ENCODE assay signal across 8 cellular contexts in the genomic region with DNA sequence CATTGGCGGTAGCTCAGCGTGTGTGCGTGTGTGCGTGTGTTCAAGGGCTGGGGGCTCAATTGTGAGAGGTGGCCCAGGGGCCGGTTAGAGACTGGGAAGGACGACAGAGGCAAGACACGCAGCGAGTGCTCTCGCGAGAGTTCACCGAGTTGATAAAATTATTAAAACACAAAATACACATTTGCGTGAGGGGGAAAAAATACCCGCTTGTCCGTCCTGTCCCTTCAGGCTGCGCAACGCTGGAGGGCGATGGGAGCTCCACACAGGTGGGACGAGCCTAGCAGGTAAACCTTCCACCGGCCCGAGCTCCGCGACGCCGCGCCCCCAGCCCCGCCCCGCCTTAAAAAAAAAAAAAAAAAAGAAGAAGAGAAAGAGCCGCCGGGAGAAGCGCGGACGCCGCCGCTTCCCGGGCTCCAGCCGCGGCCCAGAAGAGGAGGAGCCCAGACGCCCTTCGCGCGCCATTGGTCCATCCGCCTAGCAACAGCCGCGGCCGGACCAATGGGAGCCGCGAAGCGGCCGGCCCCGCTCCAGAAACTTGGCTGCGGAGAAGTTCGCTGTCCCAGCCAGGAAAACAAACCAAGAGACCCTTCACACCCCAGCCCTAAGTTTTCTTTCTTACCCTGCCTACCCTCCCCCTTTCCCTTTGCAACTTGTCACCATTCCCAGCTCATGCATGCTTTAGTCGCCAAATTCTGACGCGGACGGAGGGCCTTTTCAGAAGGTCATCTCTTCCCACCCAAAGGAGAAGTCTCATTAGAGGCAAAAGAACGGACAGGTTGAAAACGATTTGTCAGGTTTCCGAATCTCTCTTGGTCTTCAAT.
A peak's percentile ranks its signal among the peaks of the same experiment; 100 is the strongest.
DNase-seq lines count a peak whose midpoint lies in the region; ATAC-seq and TF ChIP-seq lines count a peak whose summit lies in the region.

No MANE protein-coding gene starts in this region.

- DNase-seq in NCI-H2029 (lab: John Stamatoyannopoulos, UW) (peak; percentile 52), cerebellar nuclear complex (lab: John Stamatoyannopoulos, UW) (peak; percentile 13 to 50), iris pigment epithelial cell (ENCODE audit: low read depth) (peak; percentile 85), smooth muscle cell (lab: John Stamatoyannopoulos, UW; ENCODE audit: unreplicated experiment) (peak; percentile 28), OCI-M2 (lab: John Stamatoyannopoulos, UW; ENCODE audit: unreplicated experiment) (no peak)
- peak; percentile 7 to 18 (median 8) for DNase-seq in activated CD4-positive, CD25-positive, alpha-beta regulatory T cell (lab: John Stamatoyannopoulos, UW)

- peak overlapping the region; percentile 100 for H2AFZ ChIP-seq in smooth muscle cell (ENCODE audit: low read depth)

- no peak for TF ChIP-seq CTCF in smooth muscle cell (IDR thresholded peaks at IDR 0.05; ENCODE audit: borderline replicate concordance, insufficient read depth, poor library complexity, severe bottlenecking)

- peak overlapping the region; percentile 53 for H3K27ac ChIP-seq in smooth muscle cell (ENCODE audit: low read depth)

- H4K20me1 ChIP-seq in smooth muscle cell (ENCODE audit: low read depth): no peaks in the 10 kb centered on the region

- H3K9me3 ChIP-seq in smooth muscle cell (replicated peaks; ENCODE audit: low read depth): no peaks in the 10 kb centered on the region

- ATAC-seq in GM18502 (IDR thresholded peaks at IDR 0.05; ENCODE audit: poor library complexity, unreplicated experiment) (peak; percentile 99), HG02938 (IDR thresholded peaks at IDR 0.05; ENCODE audit: unreplicated experiment) (peak; percentile 96)

- no peaks in the 10 kb centered on the region for H3K36me3 ChIP-seq in smooth muscle cell (ENCODE audit: low read depth)

- no peaks in the 10 kb centered on the region for H3K79me2 ChIP-seq in smooth muscle cell (ENCODE audit: low read depth)

- peak overlapping the region; percentile 63 for H3K4me3 ChIP-seq in smooth muscle cell

- 2% methylated on average over 54 of the region's 59 CpGs for WGBS in smooth muscle cell (ENCODE audit: low lambda C conversion rate)

- H3F3A ChIP-seq in smooth muscle cell (ENCODE audit: low read depth): peaks cover 24% of the 10 kb centered on the region

- peaks cover 36% of the 10 kb centered on the region for H3K4me1 ChIP-seq in smooth muscle cell (ENCODE audit: low read depth)

- peak overlapping the region; percentile 68 for H3K9ac ChIP-seq in smooth muscle cell (ENCODE audit: low read depth)

- H3K27me3 ChIP-seq in smooth muscle cell (ENCODE audit: low read depth): no peaks in the 10 kb centered on the region

- peak overlapping the region; percentile 94 for H3K4me2 ChIP-seq in smooth muscle cell
